ENCODE assay signal across 7 cellular contexts in the genomic region with DNA sequence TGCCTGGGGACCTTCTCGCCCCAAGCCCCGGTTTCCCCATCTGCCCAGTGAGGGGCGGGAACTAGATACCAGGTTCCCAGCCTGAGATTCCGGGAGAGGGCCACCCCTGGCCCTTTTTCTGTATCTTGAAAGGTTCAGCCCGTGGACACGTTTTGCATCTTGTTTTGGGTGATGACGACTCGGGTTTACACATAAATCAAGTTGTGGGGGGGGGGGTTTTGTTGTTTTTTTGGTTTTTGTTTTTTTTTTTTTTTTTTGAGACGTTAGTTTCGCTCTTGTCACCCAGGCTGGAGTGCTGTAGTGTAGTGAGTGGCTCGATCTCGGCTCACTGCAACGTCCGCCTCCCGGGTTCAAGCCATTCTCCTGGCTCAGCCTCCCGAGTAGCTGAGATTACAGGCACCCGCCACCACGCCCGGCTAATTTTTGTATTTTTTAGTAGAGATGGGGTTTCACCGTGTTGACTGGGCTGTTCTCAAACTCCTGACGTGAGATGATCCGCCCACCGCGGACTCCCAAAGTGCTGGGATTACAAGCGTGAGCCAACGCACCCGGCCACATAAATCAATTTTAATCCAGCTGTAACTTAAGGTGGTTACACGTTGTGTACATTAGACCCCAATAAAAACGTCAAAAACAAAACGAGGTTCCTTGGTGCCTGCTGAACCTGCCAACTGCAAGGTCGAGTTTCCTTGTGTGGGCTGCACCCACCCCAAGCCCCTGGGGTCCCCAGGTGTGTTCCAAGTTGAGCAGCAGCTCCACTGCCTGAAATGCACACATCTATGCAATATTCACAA. TPM values are rescaled to one million over a fixed set of nuclear protein-coding genes. Genes with fewer than 3 reads are reported as not detected.
DNase-seq lines count a peak whose midpoint lies in the region; ATAC-seq and TF ChIP-seq lines count a peak whose summit lies in the region.

No MANE protein-coding gene starts in this region.

- TF ChIP-seq CTCF in Peyer's patch (IDR thresholded peaks at IDR 0.05) (no peak), esophagus muscularis mucosa (IDR thresholded peaks at IDR 0.05) (no peak), parathyroid adenoma (IDR thresholded peaks at IDR 0.05) (no peak)

- TF ChIP-seq POLR2A in Peyer's patch (IDR thresholded peaks at IDR 0.05) (no peak), esophagus muscularis mucosa (IDR thresholded peaks at IDR 0.05; ENCODE audit: low read depth) (no peak)

- intact Hi-C loops in esophagus muscularis mucosa (cut with DNase I): loop anchor here (5.0 kb wide), 1 partner anchor 63 kb away; no protein-coding TSS in a partner anchor

- H2AFZ ChIP-seq in parathyroid adenoma: peak overlapping the region; percentile 83

- DNase-seq in H7 (peak; percentile 9), Peyer's patch (peak in 2 of 3 donors; percentile 50), esophagus muscularis mucosa (ENCODE audit: extremely low spot score) (no peak)
- no peak for DNase-seq in activated effector memory CD4-positive, alpha-beta T cell treated with Interleukin-2 at 50 U/mL for 16 hours

- no peak overlapping the region for H3K9ac ChIP-seq in parathyroid adenoma

- H3K9me3 ChIP-seq in Peyer's patch (no peaks in the 10 kb centered on the region), esophagus muscularis mucosa (no peaks in the 10 kb centered on the region), parathyroid adenoma (ENCODE audit: control insufficient read depth, low read length) (no peaks in the 10 kb centered on the region)

- peaks cover 14% of the 10 kb centered on the region for H3K79me2 ChIP-seq in parathyroid adenoma

- peak overlapping the region; percentile 99 to 100 (median 100) for H3K27ac ChIP-seq in Peyer's patch
- H3K27ac ChIP-seq in esophagus muscularis mucosa (replicated peaks in 1 of 4): peak overlapping the region; percentile 98 to 99 (median 98)
- H3K27ac ChIP-seq in parathyroid adenoma: peak overlapping the region; percentile 32

- peak overlapping the region; percentile 71 for H3K4me2 ChIP-seq in parathyroid adenoma (ENCODE audit: low read length)

- no peak for TF ChIP-seq EP300 in esophagus muscularis mucosa (IDR thresholded peaks at IDR 0.05)

- H3K4me1 ChIP-seq in Peyer's patch (peaks cover 0 to 14% (median 6%) of the 10 kb centered on the region in 4 donors), esophagus muscularis mucosa (peaks cover 15 to 40% (median 35%) of the 10 kb centered on the region in 4 donors), parathyroid adenoma (peaks cover 4% of the 10 kb centered on the region)

- H3K36me3 ChIP-seq in H7 (replicated peaks; ENCODE audit: control insufficient read depth, insufficient read depth, low read length): no peaks in the 10 kb centered on the region
- no peaks in the 10 kb centered on the region for H3K36me3 ChIP-seq in Peyer's patch
- no peaks in the 10 kb centered on the region for H3K36me3 ChIP-seq in esophagus muscularis mucosa
- H3K36me3 ChIP-seq in parathyroid adenoma (ENCODE audit: control insufficient read depth, insufficient read depth, low read length): no peaks in the 10 kb centered on the region

- 26% methylated on average over 31 of the region's 31 CpGs for WGBS in esophagus muscularis mucosa

- H3K27me3 ChIP-seq in H7 (ENCODE audit: control insufficient read depth, insufficient read depth, low read length): peaks cover 15% of the 10 kb centered on the region
- no peaks in the 10 kb centered on the region for H3K27me3 ChIP-seq in Peyer's patch
- H3K27me3 ChIP-seq in esophagus muscularis mucosa: no peaks in the 10 kb centered on the region
- H3K27me3 ChIP-seq in parathyroid adenoma (ENCODE audit: control insufficient read depth, insufficient read depth, low read length): no peaks in the 10 kb centered on the region

- H3K4me3 ChIP-seq in H7 (ENCODE audit: insufficient read depth, low read depth, low read length): peak overlapping the region; percentile 64
- peak overlapping the region; percentile 97 to 100 (median 98) for H3K4me3 ChIP-seq in Peyer's patch
- H3K4me3 ChIP-seq in esophagus muscularis mucosa: peak overlapping the region; percentile 88 to 94 (median 90)
- H3K4me3 ChIP-seq in parathyroid adenoma (ENCODE audit: low read depth, low read length): peak overlapping the region; percentile 61

- no peak for ATAC-seq in GM18520 (IDR thresholded peaks at IDR 0.05; ENCODE audit: unreplicated experiment)
- ATAC-seq in GM21390 (IDR thresholded peaks at IDR 0.05; ENCODE audit: unreplicated experiment): no peak

RNA-seq across cellular contexts. Expression of gene BRD3, which starts 1.1 kb away (rescaled TPM):
- total RNA-seq in H7 (2014; rRNA removed; shearing (Covaris generic)): 9.4 and 14.7 TPM in 2 replicates
- total RNA-seq in Peyer's patch (10 to 100 TPM; 16.3 to 57.8 (median 35.0) TPM), esophagus muscularis mucosa (10 to 100 TPM; 30.0 to 38.2 (median 33.3) TPM)

RNA-seq across cellular contexts. Expression of gene BRD3OS, which starts 43.7 kb away (rescaled TPM):
- 16.2 and 25.7 TPM in 2 replicates for total RNA-seq in H7 (2014; rRNA removed; shearing (Covaris generic))
- total RNA-seq in Peyer's patch: 10 to 100 TPM in 1 of 4 donors, 1 to 10 TPM in 3; 1.4 to 11.6 (median 2.3) TPM
- 10 to 100 TPM; 13.4 to 33.4 (median 21.7) TPM for total RNA-seq in esophagus muscularis mucosa

Comparison
In these comparisons a context has a peak if more than half of its experiments do, and no peak if none do; other contexts are left out.
1. DNase-seq: peak in H7 (single experiment) and Peyer's patch (2 of 3); none in esophagus muscularis mucosa (single experiment) and activated effector memory CD4-positive, alpha-beta T cell treated with Interleukin-2 at 50 U/mL for 16 hours (single experiment).
2. H3K27ac ChIP-seq: peak in every context shown above with its lines; median percentile 100 in Peyer's patch; 98 in esophagus muscularis mucosa; 32 in parathyroid adenoma.
3. Peak in every context shown above with its lines, with median percentiles within 50 percentile points of each other: H3K4me3 ChIP-seq.